ENCODE assay signal across 23 cellular contexts in the genomic region with DNA sequence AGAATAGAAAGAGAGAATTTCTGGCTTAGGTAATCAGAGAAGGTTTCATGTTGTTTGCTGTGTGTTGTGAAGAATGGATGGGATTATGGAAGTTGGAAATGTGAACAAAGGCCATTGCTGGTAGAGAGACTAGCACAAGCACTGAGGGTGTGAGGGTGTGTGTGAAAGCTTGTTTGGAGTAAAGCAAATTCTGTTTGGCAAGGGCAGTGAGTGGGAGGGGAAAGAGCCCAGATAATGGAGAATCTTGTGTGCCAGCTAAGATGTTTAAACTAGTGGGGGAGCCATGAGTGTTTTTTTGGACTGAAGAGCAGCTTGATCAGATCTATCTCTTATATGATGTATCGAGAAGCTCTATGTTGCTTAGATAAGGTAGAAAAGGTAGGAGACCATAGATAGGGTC.
"Had no signal": no experiment of that assay in that cellular context is flagged by ENCODE, and none has a peak within 500 bp of the region (broad histone marks: within the 10 kb centered on the region; RNA-seq: fewer than 3 reads in every experiment).

No MANE protein-coding gene starts in this region.

- H3K4me1 ChIP-seq: colonic mucosa had no signal

- ATAC-seq: effector memory CD8-positive, alpha-beta T cell; esophagus mucosa; gastrocnemius medialis; heart right ventricle; left lung; left ventricle myocardium superior; lower lobe of right lung; mucosa of descending colon had no signal

- H3K4me3 ChIP-seq: colonic mucosa, esophagus squamous epithelium, gastrocnemius medialis, heart right ventricle, left lung, lower lobe of right lung, mucosa of descending colon had no signal

- DNase-seq: colonic mucosa; cortex of kidney; effector CD8-positive, alpha-beta T cell; effector memory CD8-positive, alpha-beta T cell; endodermal cell; erythroblast; esophagus squamous epithelium; foreskin fibroblast; foreskin melanocyte; gastrocnemius medialis; glutamatergic neuron; head of caudate nucleus; heart right ventricle; hippocampal formation; left cardiac atrium; left lung; left ventricle myocardium superior; lower lobe of right lung; mesenchymal stem cell; mucosa of descending colon; naive B cell had no signal

- H3K36me3 ChIP-seq: colonic mucosa, esophagus squamous epithelium, gastrocnemius medialis, heart right ventricle, left lung, lower lobe of right lung had no signal

- H3K9me3 ChIP-seq: colonic mucosa, gastrocnemius medialis, lower lobe of right lung had no signal

- H3K27ac ChIP-seq: colonic mucosa, epithelial cell of prostate, esophagus squamous epithelium, gastrocnemius medialis, heart right ventricle, left lung, lower lobe of right lung had no signal
